ENCODE assay signal across 10 cellular contexts in genomic region chr14:105748204-105748578, GRCh38.
DNase-seq lines count a peak whose midpoint lies in the region; ATAC-seq and TF ChIP-seq lines count a peak whose summit lies in the region.
"Had no signal": no experiment of that assay in that cellular context is flagged by ENCODE, and none has a peak within 500 bp of the region (broad histone marks: within the 10 kb centered on the region; RNA-seq: fewer than 3 reads in every experiment).

No MANE protein-coding gene starts in this region.

- TF ChIP-seq CTCF in omental fat pad (IDR thresholded peaks at IDR 0.05) = no peak

- ATAC-seq in HG02973 (IDR thresholded peaks at IDR 0.05; ENCODE audit: unreplicated experiment) = peak; percentile 41
- peak; percentile 87 for ATAC-seq in omental fat pad (ENCODE audit: low FRiP score)
- no peak for ATAC-seq in HG02981 (IDR thresholded peaks at IDR 0.05; ENCODE audit: unreplicated experiment)
- ATAC-seq in GM18502 (IDR thresholded peaks at IDR 0.05; ENCODE audit: poor library complexity, unreplicated experiment) = no peak

- DNase-seq in ELF-1 (ENCODE audit: low read depth, low spot score) (peak; percentile 50), SW480 (ENCODE audit: low spot score) (peak; percentile 71), omental fat pad (ENCODE audit: low spot score) (peak; percentile 23), CD1c-positive myeloid dendritic cell (ENCODE audit: extremely low spot score) (no peak)
- DNase-seq: NCI-H526, T-helper 9 cell, transverse colon had no signal

Comparison
In these comparisons a context has a peak if more than half of its experiments do, and no peak if none do; other contexts are left out.
1. ATAC-seq: peak in HG02973 (single experiment) and omental fat pad (single experiment); none in HG02981 (single experiment) and GM18502 (single experiment).